23 cellular contexts compared by ENCODE assay signal in genomic region chr6:167034056-167034455, GRCh38.
"Had no signal": no experiment of that assay in that cellular context is flagged by ENCODE, and none has a peak within 500 bp of the region (broad histone marks: within the 10 kb centered on the region; RNA-seq: fewer than 3 reads in every experiment).

No MANE protein-coding gene starts in this region.

- H3K4me3 Mint-ChIP-seq: T-cell had no signal

- DNase-seq: IMR-90, Karpas-422, KG1, MV-4-11, NCI-H1048, NCI-H1105, NCI-H1417, NCI-H1436 treated with DMSO at 0.1 percent for 48 hours, NCI-H1694, NCI-H187 treated with DMSO at 0.1 percent for 48 hours, NCI-H2029 treated with DMSO at 0.1 percent for 48 hours, NCI-H2171 treated with DMSO at 0.1 percent for 48 hours, NCI-H345, NCI-H446 treated with DMSO at 0.1 percent for 48 hours, NCI-H510A treated with DMSO at 0.1 percent for 48 hours, NCI-H526, PC-3, SHP77, SK-N-SH, SW 1271, T-cell had no signal

- H3K27ac Mint-ChIP-seq: T-cell had no signal

- H3K9me3 Mint-ChIP-seq: T-cell had no signal

- H3K9me3 ChIP-seq: SK-N-SH had no signal

- H3K27ac ChIP-seq: RWPE1 had no signal

- H3K27me3 Mint-ChIP-seq: T-cell had no signal

- ATAC-seq: Panc1, PC-3, T-cell had no signal
